In the genomic region with DNA sequence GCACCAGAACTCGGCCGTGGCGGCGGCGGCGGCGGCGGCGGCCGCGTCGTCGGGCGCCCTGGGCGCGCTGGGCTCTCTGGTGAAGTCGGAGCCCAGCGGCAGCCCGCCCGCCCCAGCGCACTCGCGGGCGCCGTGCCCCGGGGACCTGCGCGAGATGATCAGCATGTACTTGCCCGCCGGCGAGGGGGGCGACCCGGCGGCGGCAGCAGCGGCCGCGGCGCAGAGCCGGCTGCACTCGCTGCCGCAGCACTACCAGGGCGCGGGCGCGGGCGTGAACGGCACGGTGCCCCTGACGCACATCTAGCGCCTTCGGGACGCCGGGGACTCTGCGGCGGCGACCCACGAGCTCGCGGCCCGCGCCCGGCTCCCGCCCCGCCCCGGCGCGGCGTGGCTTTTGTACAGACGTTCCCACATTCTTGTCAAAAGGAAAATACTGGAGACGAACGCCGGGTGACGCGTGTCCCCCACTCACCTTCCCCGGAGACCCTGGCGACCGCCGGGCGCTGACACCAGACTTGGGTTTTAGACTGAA, we compare ENCODE assay signal across 21 cellular contexts. TPM values are rescaled to one million over a fixed set of nuclear protein-coding genes. Genes with fewer than 3 reads are reported as not detected.
DNase-seq lines count a peak whose midpoint lies in the region; ATAC-seq, FAIRE-seq and TF ChIP-seq lines count a peak whose summit lies in the region.
"Had no signal": no experiment of that assay in that cellular context is flagged by ENCODE, and none has a peak within 500 bp of the region (broad histone marks: within the 10 kb centered on the region; RNA-seq: fewer than 3 reads in every experiment).

No MANE protein-coding gene starts in this region.

- H3K4me1 ChIP-seq in endothelial cell of umbilical vein (ENCODE audit: control insufficient read depth, extremely low read depth, insufficient read depth, low read length): no peaks in the 10 kb centered on the region
- H3K4me1 ChIP-seq in spleen: peaks cover 6 to 40% (median 25%) of the 10 kb centered on the region in 6 donors
- H3K4me1 ChIP-seq: right lobe of liver had no signal

- TF ChIP-seq POLR2A in endothelial cell of umbilical vein (IDR thresholded peaks at IDR 0.05; ENCODE audit: low read depth, low read length): no peak
- no peak for TF ChIP-seq POLR2A in spleen (IDR thresholded peaks at IDR 0.05)

- H3K36me3 ChIP-seq in endothelial cell of umbilical vein (ENCODE audit: control insufficient read depth in 2 of 2, extremely low read depth in 1 of 2, insufficient read depth in 2 of 2, low read length in 2 of 2) (no peaks in the 10 kb centered on the region), spleen (no peaks in the 10 kb centered on the region)
- H3K36me3 ChIP-seq: adrenal gland, right lobe of liver had no signal

- no TSS peak for BruUV-seq in endothelial cell of umbilical vein (replicated peaks; lab: Mats Ljungman, UMichigan)

- FAIRE-seq in endothelial cell of umbilical vein (lab: Jason Lieb, UNC): no peak
- FAIRE-seq: islet of Langerhans had no signal

- H3K27ac ChIP-seq in endothelial cell of umbilical vein (ENCODE audit: insufficient read depth, low read depth, low read length): no peak overlapping the region
- no peak overlapping the region for H3K27ac ChIP-seq in spleen
- H3K27ac ChIP-seq: adrenal gland, right lobe of liver had no signal

- no peak overlapping the region for H2AFZ ChIP-seq in endothelial cell of umbilical vein (ENCODE audit: low read depth, low read length)

- H3K4me3 Mint-ChIP-seq in activated T-cell treated with anti-CD3 and anti-CD28 coated beads, Interleukin-2, amount 50 U/mL, for 72 hours: peak overlapping the region in 1 of 2 donors; percentile 47
- H3K4me3 Mint-ChIP-seq in T-helper 17 cell: peak overlapping the region; percentile 53

- H3K9me3 ChIP-seq in T-helper 17 cell (ENCODE audit: control insufficient read depth, low read length, poor library complexity, severe bottlenecking): peaks cover 9% of the 10 kb centered on the region
- H3K9me3 ChIP-seq in endothelial cell of umbilical vein (replicated peaks; ENCODE audit: control insufficient read depth, insufficient read depth, low read length): no peaks in the 10 kb centered on the region
- peaks cover 0 to 12% (median 0%) of the 10 kb centered on the region in 8 donors for H3K9me3 ChIP-seq in spleen
- H3K9me3 ChIP-seq: adrenal gland, right lobe of liver had no signal

- H3K27me3 Mint-ChIP-seq in activated T-cell treated with anti-CD3 and anti-CD28 coated beads, Interleukin-2, amount 50 U/mL, for 72 hours (ENCODE audit: low read depth): peaks cover 60% of the 10 kb centered on the region
- peaks cover 55% of the 10 kb centered on the region for H3K27me3 Mint-ChIP-seq in T-helper 17 cell

- intact Hi-C loops in endothelial cell of umbilical vein (cut with micrococcal nuclease): no loop called here
- intact Hi-C loops in spleen (cut with DNase I; ENCODE audit: low total_unique reads): no loop called here

- H3K4me2 ChIP-seq in endothelial cell of umbilical vein (ENCODE audit: insufficient read depth, low read length): no peak overlapping the region

- peaks cover 3% of the 10 kb centered on the region for H4K20me1 ChIP-seq in endothelial cell of umbilical vein (replicated peaks; ENCODE audit: control insufficient read depth, extremely low read depth, insufficient read depth, low read length)

- CTCF ChIA-PET in endothelial cell of umbilical vein (lab: Charles Lee): no interaction called here

- no peak overlapping the region for H3K4me3 ChIP-seq in endothelial cell of umbilical vein (replicated peaks in 1 of 3; ENCODE audit: insufficient read depth in 1 of 3, low read depth in 1 of 3, low read length in 3 of 3)
- H3K4me3 ChIP-seq in spleen: peak overlapping the region in 1 of 8 donors; percentile 33
- H3K4me3 ChIP-seq: adrenal gland, right lobe of liver had no signal

- DNase-seq in activated T-cell treated with anti-CD3 and anti-CD28 coated beads, Interleukin-2, amount 50 U/mL, for 72 hours: no peak
- no peak for DNase-seq in activated T-cell treated with anti-CD3 and anti-CD28 coated beads, Interleukin-2, amount 50 U/mL, for 1 hour
- no peak for DNase-seq in T-helper 17 cell
- DNase-seq in endothelial cell of umbilical vein (ENCODE audit: low read depth, low spot score): no peak
- DNase-seq in spleen: peak; percentile 40
- DNase-seq in NK-92 treated with Interleukin-12 subunit alpha and Interleukin-12 subunit beta, amount 100 ng/mL, for 24 hours (lab: John Stamatoyannopoulos, UW): no peak
- DNase-seq in C1 segment of cervical spinal cord (lab: John Stamatoyannopoulos, UW): no peak
- DNase-seq: activated CD4-positive, alpha-beta T cell treated with anti-CD3 and anti-CD28 coated beads, Interleukin-2, amount 50 U/mL, for 1 hour; adrenal gland; GOT3; NCI-H2029 treated with DMSO at 0.1 percent for 48 hours; PC-3; right lobe of liver; stimulated activated CD4-positive, alpha-beta T cell treated with anti-CD3 and anti-CD28 coated beads, Interleukin-4, amount 100 ng/mL, for 4 hours; stimulated activated naive CD8-positive, alpha-beta T cell treated with anti-CD3 and anti-CD28 coated beads, Interleukin-15, amount 100 ng/mL, for 72 hours had no signal

- H3K9me1 ChIP-seq in endothelial cell of umbilical vein (replicated peaks; ENCODE audit: control insufficient read depth, extremely low read depth, insufficient read depth, low read length): no peaks in the 10 kb centered on the region

- H3K9ac ChIP-seq in endothelial cell of umbilical vein (replicated peaks; ENCODE audit: extremely low read depth, insufficient read depth, low read length): no peak overlapping the region

- peaks cover 61 to 84% of the 10 kb centered on the region in 2 experiments for H3K27me3 ChIP-seq in endothelial cell of umbilical vein (ENCODE audit: control insufficient read depth in 2 of 2, insufficient read depth in 2 of 2, low read length in 2 of 2)
- H3K27me3 ChIP-seq in spleen (replicated peaks in 1 of 7): peaks cover 0 to 100% (median 87%) of the 10 kb centered on the region in 7 donors

- 6 to 23% (median 8%) methylated on average over 24 to 80 of the region's 80 CpGs for whole genome bisulfite sequencing in spleen, 5 donors

- TF ChIP-seq CTCF in endothelial cell of umbilical vein (IDR thresholded peaks at IDR 0.05; ENCODE audit: extremely low read depth in 1 of 2, insufficient read depth in 1 of 2, low read depth in 1 of 2, low read length in 2 of 2) (no peak), spleen (IDR thresholded peaks at IDR 0.05 in 8 of 11, conservative IDR thresholded peaks at IDR 0.05 in 3 of 11) (no peak)

- ATAC-seq in activated T-cell treated with anti-CD3 and anti-CD28 coated beads, Interleukin-2, amount 50 U/mL, for 72 hours (replicated peaks in 1 of 2): no peak
- ATAC-seq in T-helper 17 cell (no peak), GM21381 (IDR thresholded peaks at IDR 0.05; ENCODE audit: unreplicated experiment) (no peak)
- ATAC-seq: PC-3; right lobe of liver; stimulated activated naive CD8-positive, alpha-beta T cell treated with anti-CD3 and anti-CD28 coated beads, Interleukin-15, amount 100 ng/mL, for 72 hours had no signal

- POLR2A ChIA-PET in endothelial cell of umbilical vein (lab: Charles Lee): no interaction called here

- H3K27ac Mint-ChIP-seq in activated T-cell treated with anti-CD3 and anti-CD28 coated beads, Interleukin-2, amount 50 U/mL, for 72 hours: peak overlapping the region; percentile 60
- H3K27ac Mint-ChIP-seq in T-helper 17 cell: peak overlapping the region; percentile 67

- H3K36me3 Mint-ChIP-seq in activated T-cell treated with anti-CD3 and anti-CD28 coated beads, Interleukin-2, amount 50 U/mL, for 72 hours (ENCODE audit: insufficient read depth in 2 of 2): peaks cover 4 to 12% of the 10 kb centered on the region in 2 donors
- peaks cover 2% of the 10 kb centered on the region for H3K36me3 Mint-ChIP-seq in T-helper 17 cell (ENCODE audit: low read depth)

- dilution Hi-C loops in endothelial cell of umbilical vein (cut with MboI; ENCODE audit: extremely low pct_ligation_motif_present, low sequenced_read_pairs): no loop called here

- peaks cover 1% of the 10 kb centered on the region for H3K4me1 Mint-ChIP-seq in activated T-cell treated with anti-CD3 and anti-CD28 coated beads, Interleukin-2, amount 50 U/mL, for 72 hours (ENCODE audit: low read depth)
- no peaks in the 10 kb centered on the region for H3K4me1 Mint-ChIP-seq in T-helper 17 cell

- H3K9me3 Mint-ChIP-seq in activated T-cell treated with anti-CD3 and anti-CD28 coated beads, Interleukin-2, amount 50 U/mL, for 72 hours: no peaks in the 10 kb centered on the region

- H3K79me2 ChIP-seq in endothelial cell of umbilical vein (ENCODE audit: control insufficient read depth, insufficient read depth, low read length): no peaks in the 10 kb centered on the region

TF ChIP-seq in endothelial cell of umbilical vein, 7 proteins besides CTCF, POLR2A, EP300 and RAD21:
- no peak for TF ChIP-seq POLR2AphosphoS5 (IDR thresholded peaks at IDR 0.05; ENCODE audit: insufficient read depth, low read depth, low read length)
- TF ChIP-seq EZH2 (IDR thresholded peaks at IDR 0.05; ENCODE audit: borderline replicate concordance, low read depth, low read length, severe bottlenecking): peak; percentile 76

RNA-seq across cellular contexts. Expression of a gene that starts 1.6 kb away (rescaled TPM):
- under 1 TPM in 1 of 2 donors, not detected in 1; 0.07 TPM for total RNA-seq in activated T-cell treated with anti-CD3 and anti-CD28 coated beads, Interleukin-2, amount 50 U/mL, for 72 hours
- total RNA-seq in T-helper 17 cell: not detected
- not detected in 2 replicates for total RNA-seq in endothelial cell of umbilical vein
- not detected in 2 replicates for polyA plus RNA-seq in endothelial cell of umbilical vein
- polyA plus RNA-seq in endothelial cell of umbilical vein (2011; cell fraction: cytosol; rRNA removed): not detected in 2 replicates
- not detected in 2 replicates for polyA plus RNA-seq in endothelial cell of umbilical vein (2011; cell fraction: nucleus; rRNA removed)
- polyA plus RNA-seq in endothelial cell of umbilical vein (2012): not detected in 2 replicates
- polyA minus RNA-seq in endothelial cell of umbilical vein: not detected in 2 replicates
- polyA minus RNA-seq in endothelial cell of umbilical vein (2011; cell fraction: cytosol; rRNA and poly(A)+ RNA removed): not detected
- not detected in 2 replicates for polyA minus RNA-seq in endothelial cell of umbilical vein (2011; cell fraction: nucleus; rRNA and poly(A)+ RNA removed)
- total RNA-seq in spleen: not detected
- not detected for polyA plus RNA-seq in spleen
- total RNA-seq: adrenal gland, dermis microvascular lymphatic vessel endothelial cell, fibroblast of villous mesenchyme, G401, PC-3, right lobe of liver had no signal
- polyA plus RNA-seq: adrenal gland, BJ had no signal
